Comparison of ENCODE assay signal across 1 cellular context in genomic region chr2:20113986-20114938, GRCh38.
TF ChIP-seq lines count a peak whose summit lies in the region.

No MANE protein-coding gene starts in this region.

TF ChIP-seq in HCT116, 20 proteins besides CTCF, POLR2A, EP300 and RAD21 (continued from another document):
- TF ChIP-seq ZBTB33 (IDR thresholded peaks at IDR 0.05; ENCODE audit: extremely low read depth, insufficient replicate concordance, low read length): no peak
- no peak for TF ChIP-seq MAX (IDR thresholded peaks at IDR 0.05)
TF ChIP-seq in HCT116: peak in this region for 0.
